8 cellular contexts compared by ENCODE assay signal in genomic region chr12:53232641-53233538, GRCh38. TPM values are rescaled to one million over a fixed set of nuclear protein-coding genes. Genes with fewer than 3 reads are reported as not detected.
DNase-seq lines count a peak whose midpoint lies in the region; ATAC-seq and TF ChIP-seq lines count a peak whose summit lies in the region.

No MANE protein-coding gene starts in this region.

- H3K27me3 Mint-ChIP-seq in Caco-2 (ENCODE audit: insufficient read depth, unreplicated experiment) (no peaks in the 10 kb centered on the region), neural crest cell (ENCODE audit: low read depth) (peaks cover 58% of the 10 kb centered on the region)
- no peaks in the 10 kb centered on the region for H3K27me3 Mint-ChIP-seq in activated CD4-positive, alpha-beta T cell treated with anti-CD3 and anti-CD28 coated beads, Interleukin-2, amount 10 ng/mL, durations not matched to agents 24 days and 14 days

- H3K4me3 ChIP-seq in Caco-2 (ENCODE audit: low read depth, low read length), result peak overlapping the region; percentile 55

- TF ChIP-seq CTCF in Caco-2 (IDR thresholded peaks at IDR 0.05; ENCODE audit: insufficient read depth in 1 of 2, low read depth in 1 of 2, low read length in 1 of 2, severe bottlenecking in 1 of 2, unreplicated experiment in 1 of 2), result no peak
- TF ChIP-seq CTCF in neural crest cell (conservative IDR thresholded peaks at IDR 0.05), result no peak

- H3K27ac Mint-ChIP-seq in Caco-2 (ENCODE audit: unreplicated experiment), result peak overlapping the region; percentile 17
- H3K27ac Mint-ChIP-seq in activated CD4-positive, alpha-beta T cell treated with anti-CD3 and anti-CD28 coated beads, Interleukin-2, amount 10 ng/mL, durations not matched to agents 24 days and 14 days, result peak overlapping the region; percentile 85
- H3K27ac Mint-ChIP-seq in neural crest cell (ENCODE audit: unreplicated experiment), result no peak overlapping the region

- no peaks in the 10 kb centered on the region for H3K36me3 ChIP-seq in Caco-2 (ENCODE audit: control insufficient read depth, insufficient read depth, low read length)

- no peaks in the 10 kb centered on the region for H3K9me3 ChIP-seq in Caco-2

- no TSS peak for BruUV-seq in Caco-2 (replicated peaks; lab: Mats Ljungman, UMichigan)

- no peaks in the 10 kb centered on the region for H3K9me3 Mint-ChIP-seq in Caco-2 (ENCODE audit: unreplicated experiment)
- no peaks in the 10 kb centered on the region for H3K9me3 Mint-ChIP-seq in activated CD4-positive, alpha-beta T cell treated with anti-CD3 and anti-CD28 coated beads, Interleukin-2, amount 10 ng/mL, durations not matched to agents 24 days and 14 days
- no peaks in the 10 kb centered on the region for H3K9me3 Mint-ChIP-seq in neural crest cell

- H3K4me1 Mint-ChIP-seq in Caco-2 (ENCODE audit: low read depth, unreplicated experiment) (peaks cover 21% of the 10 kb centered on the region), neural crest cell (peaks cover 39% of the 10 kb centered on the region)
- peaks cover 61% of the 10 kb centered on the region for H3K4me1 Mint-ChIP-seq in activated CD4-positive, alpha-beta T cell treated with anti-CD3 and anti-CD28 coated beads, Interleukin-2, amount 10 ng/mL, durations not matched to agents 24 days and 14 days

- POLR2A ChIA-PET in Caco-2 (lab: Charles Lee) (no interaction called here), HEK293T (lab: Yijun Ruan, JAX) (no interaction called here)

- H3K4me3 Mint-ChIP-seq in Caco-2 (ENCODE audit: unreplicated experiment), result peak overlapping the region; percentile 77
- H3K4me3 Mint-ChIP-seq in activated CD4-positive, alpha-beta T cell treated with anti-CD3 and anti-CD28 coated beads, Interleukin-2, amount 10 ng/mL, durations not matched to agents 24 days and 14 days, result peak overlapping the region; percentile 82
- H3K4me3 Mint-ChIP-seq in neural crest cell, result peak overlapping the region; percentile 75

- peak; percentile 72 for ATAC-seq in esophagus mucosa
- ATAC-seq in HG02623 (IDR thresholded peaks at IDR 0.05; ENCODE audit: unreplicated experiment), result no peak
- no peak for ATAC-seq in HG03521 (IDR thresholded peaks at IDR 0.05; ENCODE audit: unreplicated experiment)

- CTCF ChIA-PET in Caco-2 (lab: Charles Lee), result no interaction called here
- CTCF ChIA-PET in HEK293T (lab: Yijun Ruan, JAX), result interaction anchor here (1.6 to 2.5 kb wide), 2 partner anchors 10 to 20 kb away, joined by 4 to 8 read pairs; no protein-coding TSS in a partner anchor

- H3K27me3 ChIP-seq in Caco-2 (replicated peaks; ENCODE audit: control insufficient read depth, insufficient read depth, low read length), result no peaks in the 10 kb centered on the region

- H3K4me1 ChIP-seq in Caco-2, result peaks cover 28% of the 10 kb centered on the region

- H3K36me3 Mint-ChIP-seq in Caco-2 (ENCODE audit: insufficient read depth, unreplicated experiment) (no peaks in the 10 kb centered on the region), neural crest cell (ENCODE audit: low read depth) (no peaks in the 10 kb centered on the region)
- peaks cover 3% of the 10 kb centered on the region for H3K36me3 Mint-ChIP-seq in activated CD4-positive, alpha-beta T cell treated with anti-CD3 and anti-CD28 coated beads, Interleukin-2, amount 10 ng/mL, durations not matched to agents 24 days and 14 days (ENCODE audit: low read depth)

- intact Hi-C loops in Caco-2 (cut with micrococcal nuclease; ENCODE audit: unreplicated experiment), result no loop called here
- intact Hi-C loops in activated CD4-positive, alpha-beta T cell treated with anti-CD3 and anti-CD28 coated beads, Interleukin-2, amount 10 ng/mL, durations not matched to agents 24 days and 14 days (cut with micrococcal nuclease), result loop anchor here (1.0 to 2.0 kb wide), 2 partner anchors 12 to 18 kb away; no protein-coding TSS in a partner anchor

- no peak for DNase-seq in Caco-2
- peak in 64 of 76 experiments; percentile 9 to 78 (median 56) for DNase-seq in HUDEP-2 (lab: John Stamatoyannopoulos, UW; ENCODE audit: unreplicated experiment in 76 of 76)
- DNase-seq in activated CD4-positive, alpha-beta T cell treated with anti-CD3 and anti-CD28 coated beads, Interleukin-2, amount 10 ng/mL, durations not matched to agents 24 days and 14 days, result peak; percentile 82
- DNase-seq in neural crest cell (ENCODE audit: low read depth, low spot score), result no peak
- DNase-seq in HEK293T (ENCODE audit: extremely low spot score), result no peak

TF ChIP-seq in HEK293T, 16 proteins besides CTCF, POLR2A, EP300 and RAD21:
- TF ChIP-seq SUZ12 (IDR thresholded peaks at IDR 0.05), result no peak
- no peak for TF ChIP-seq FOXM1 (IDR thresholded peaks at IDR 0.05; ENCODE audit: borderline replicate concordance)
- no peak for TF ChIP-seq SP1 (IDR thresholded peaks at IDR 0.05)
- TF ChIP-seq ELF4 (IDR thresholded peaks at IDR 0.05), result no peak
- no peak for TF ChIP-seq BHLHE40 (IDR thresholded peaks at IDR 0.05; ENCODE audit: borderline replicate concordance)
- no peak for TF ChIP-seq LEF1 (IDR thresholded peaks at IDR 0.05; ENCODE audit: borderline replicate concordance)
- TF ChIP-seq PKNOX1 (IDR thresholded peaks at IDR 0.05), result no peak

RNA-seq across cellular contexts. Expression of gene RARG, which starts 0.9 kb away (rescaled TPM):
- 11.8 and 12.9 TPM in 2 replicates for total RNA-seq in Caco-2 (2022)
- 57.2 and 58.5 TPM in 2 replicates for total RNA-seq in activated CD4-positive, alpha-beta T cell treated with anti-CD3 and anti-CD28 coated beads, Interleukin-2, amount 10 ng/mL, durations not matched to agents 24 days and 14 days
- 168 TPM for total RNA-seq in esophagus mucosa
- total RNA-seq in neural crest cell, result 5.4 and 5.9 TPM in 2 replicates

RNA-seq across cellular contexts. Expression of gene ITGB7, which starts 25.8 kb away (rescaled TPM):
- 1.1 TPM in 2 replicates for total RNA-seq in Caco-2 (2022)
- total RNA-seq in activated CD4-positive, alpha-beta T cell treated with anti-CD3 and anti-CD28 coated beads, Interleukin-2, amount 10 ng/mL, durations not matched to agents 24 days and 14 days, result 226 and 239 TPM in 2 replicates
- total RNA-seq in esophagus mucosa, result 7.0 TPM
- total RNA-seq in neural crest cell, result not detected in 2 replicates

RNA-seq across cellular contexts. Expression of gene ESPL1, which starts 35.2 kb away (rescaled TPM):
- total RNA-seq in Caco-2 (2022) (32.3 and 34.9 TPM in 2 replicates), esophagus mucosa (33.8 TPM), neural crest cell (56.3 and 65.8 TPM in 2 replicates)
- total RNA-seq in activated CD4-positive, alpha-beta T cell treated with anti-CD3 and anti-CD28 coated beads, Interleukin-2, amount 10 ng/mL, durations not matched to agents 24 days and 14 days, result 71.8 and 76.7 TPM in 2 replicates

RNA-seq across cellular contexts. Expression of gene CSAD, which starts 52.2 kb away (rescaled TPM):
- total RNA-seq in Caco-2 (2022) (20.1 and 23.0 TPM in 2 replicates), esophagus mucosa (17.1 TPM), neural crest cell (22.1 and 26.5 TPM in 2 replicates)
- total RNA-seq in activated CD4-positive, alpha-beta T cell treated with anti-CD3 and anti-CD28 coated beads, Interleukin-2, amount 10 ng/mL, durations not matched to agents 24 days and 14 days, result 21.6 and 25.6 TPM in 2 replicates

RNA-seq across cellular contexts. Expression of gene ZNF740, which starts 52.4 kb away (rescaled TPM):
- total RNA-seq in Caco-2 (2022) (35.8 and 43.0 TPM in 2 replicates), esophagus mucosa (19.6 TPM), neural crest cell (52.7 and 59.6 TPM in 2 replicates)
- 44.0 and 50.5 TPM in 2 replicates for total RNA-seq in activated CD4-positive, alpha-beta T cell treated with anti-CD3 and anti-CD28 coated beads, Interleukin-2, amount 10 ng/mL, durations not matched to agents 24 days and 14 days

Comparison
In these comparisons a context has a peak if more than half of its experiments do, and no peak if none do; other contexts are left out.
1. DNase-seq: peak in HUDEP-2 (64 of 76) and activated CD4-positive, alpha-beta T cell treated with anti-CD3 and anti-CD28 coated beads, Interleukin-2, amount 10 ng/mL, durations not matched to agents 24 days and 14 days (single experiment); none in Caco-2 (0 of 2), neural crest cell (single experiment) and HEK293T (single experiment).
2. RNA of gene ITGB7, which starts 25.8 kb away (total RNA-seq): 226 to 239 TPM in activated CD4-positive, alpha-beta T cell treated with anti-CD3 and anti-CD28 coated beads, Interleukin-2, amount 10 ng/mL, durations not matched to agents 24 days and 14 days; 7.0 TPM in esophagus mucosa (single experiment), 1.1 TPM in Caco-2 and not detected in neural crest cell; every median in the first group is over 10 times any median in the second.
3. Peak in every context shown above with its lines, with median percentiles within 50 percentile points of each other: H3K4me3 Mint-ChIP-seq.